ENCODE assay signal across 13 cellular contexts in the genomic region with DNA sequence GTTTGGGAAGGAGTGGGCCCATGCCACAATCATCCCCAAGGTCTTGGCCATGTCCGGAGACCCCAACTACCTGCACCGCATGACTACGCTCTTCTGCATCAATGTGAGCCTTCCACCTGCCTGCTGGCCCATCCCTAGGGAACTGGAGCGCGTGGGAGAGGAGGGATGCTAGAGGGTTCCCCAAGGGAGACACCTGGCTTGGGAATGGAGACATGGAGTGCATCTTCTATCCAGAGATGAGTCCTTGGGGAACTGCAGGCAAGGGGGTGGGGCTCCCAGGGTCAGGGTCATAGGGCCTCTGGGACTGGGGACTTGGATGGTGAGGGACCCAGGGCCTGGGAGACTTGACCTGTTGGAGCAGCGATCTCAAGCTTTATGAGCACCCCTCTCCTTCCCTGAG. TPM values are rescaled to one million over a fixed set of nuclear protein-coding genes. Genes with fewer than 3 reads are reported as not detected.
DNase-seq lines count a peak whose midpoint lies in the region; ATAC-seq and TF ChIP-seq lines count a peak whose summit lies in the region.
"Had no signal": no experiment of that assay in that cellular context is flagged by ENCODE, and none has a peak within 500 bp of the region (broad histone marks: within the 10 kb centered on the region; RNA-seq: fewer than 3 reads in every experiment).

No MANE protein-coding gene starts in this region.

- H3K4me1 Mint-ChIP-seq in activated CD4-positive, alpha-beta memory T cell treated with anti-CD3 and anti-CD28 coated beads for 36 hours (ENCODE audit: low read depth) = peaks cover 7% of the 10 kb centered on the region
- no peaks in the 10 kb centered on the region for H3K4me1 Mint-ChIP-seq in activated CD4-positive, alpha-beta memory T cell treated with anti-CD3 and anti-CD28 coated beads, Interleukin-2, amount 10 ng/mL, durations not matched to agents 7 days and 5 days
- H3K4me1 Mint-ChIP-seq in endothelial cell (ENCODE audit: unreplicated experiment) = no peaks in the 10 kb centered on the region
- H3K4me1 Mint-ChIP-seq in stimulated activated effector memory CD8-positive, alpha-beta T cell treated with anti-CD3 and anti-CD28 coated beads, Interleukin-12 subunit alpha, Interleukin-12 subunit beta, amount 100 ng/mL, for 72 hours = peaks cover 12% of the 10 kb centered on the region

- CTCF ChIA-PET in activated CD4-positive, alpha-beta memory T cell treated with anti-CD3 and anti-CD28 coated beads for 36 hours (lab: Charles Lee) = no interaction called here
- CTCF ChIA-PET in activated CD4-positive, alpha-beta memory T cell treated with anti-CD3 and anti-CD28 coated beads, Interleukin-2, amount 10 ng/mL, durations not matched to agents 7 days and 5 days (lab: Charles Lee) = interaction anchor here (0.6 kb wide), 1 partner anchor 811 kb away, joined by 5 read pairs; no protein-coding TSS in a partner anchor

- POLR2A ChIA-PET in activated CD4-positive, alpha-beta memory T cell treated with anti-CD3 and anti-CD28 coated beads for 36 hours (lab: Charles Lee) = no interaction called here
- POLR2A ChIA-PET in activated CD4-positive, alpha-beta memory T cell treated with anti-CD3 and anti-CD28 coated beads, Interleukin-2, amount 10 ng/mL, durations not matched to agents 7 days and 5 days (lab: Charles Lee) = no interaction called here

- peaks cover 62% of the 10 kb centered on the region for H3K36me3 ChIP-seq in H7 (replicated peaks; ENCODE audit: control insufficient read depth, insufficient read depth, low read length)

- H3K36me3 Mint-ChIP-seq in activated CD4-positive, alpha-beta memory T cell treated with anti-CD3 and anti-CD28 coated beads for 36 hours = peaks cover 69% of the 10 kb centered on the region
- H3K36me3 Mint-ChIP-seq in activated CD4-positive, alpha-beta memory T cell treated with anti-CD3 and anti-CD28 coated beads, Interleukin-2, amount 10 ng/mL, durations not matched to agents 7 days and 5 days (ENCODE audit: low read depth) = peaks cover 91% of the 10 kb centered on the region
- H3K36me3 Mint-ChIP-seq in endothelial cell (ENCODE audit: low read depth, unreplicated experiment) = peaks cover 73% of the 10 kb centered on the region
- peaks cover 100% of the 10 kb centered on the region for H3K36me3 Mint-ChIP-seq in stimulated activated effector memory CD8-positive, alpha-beta T cell treated with anti-CD3 and anti-CD28 coated beads, Interleukin-12 subunit alpha, Interleukin-12 subunit beta, amount 100 ng/mL, for 72 hours

- no peaks in the 10 kb centered on the region for H3K27me3 ChIP-seq in H7 (ENCODE audit: control insufficient read depth, insufficient read depth, low read length)
- H3K27me3 ChIP-seq: BLaER1 treated with 17β-estradiol and CSF1 and Interleukin-3, amounts not matched to agents 10 nM and 100 nM had no signal

- peak overlapping the region; percentile 3 for H3K27ac Mint-ChIP-seq in activated CD4-positive, alpha-beta memory T cell treated with anti-CD3 and anti-CD28 coated beads for 36 hours
- H3K27ac Mint-ChIP-seq in activated CD4-positive, alpha-beta memory T cell treated with anti-CD3 and anti-CD28 coated beads, Interleukin-2, amount 10 ng/mL, durations not matched to agents 7 days and 5 days = no peak overlapping the region
- no peak overlapping the region for H3K27ac Mint-ChIP-seq in endothelial cell (ENCODE audit: unreplicated experiment)
- peak overlapping the region; percentile 63 for H3K27ac Mint-ChIP-seq in stimulated activated effector memory CD8-positive, alpha-beta T cell treated with anti-CD3 and anti-CD28 coated beads, Interleukin-12 subunit alpha, Interleukin-12 subunit beta, amount 100 ng/mL, for 72 hours

- no peak for ATAC-seq in stimulated activated effector memory CD8-positive, alpha-beta T cell treated with anti-CD3 and anti-CD28 coated beads, Interleukin-12 subunit alpha, Interleukin-12 subunit beta, amount 100 ng/mL, for 72 hours
- ATAC-seq in left ventricle myocardium superior = no peak
- ATAC-seq in HG03469 (IDR thresholded peaks at IDR 0.05; ENCODE audit: unreplicated experiment) = no peak

- H3K9me3 Mint-ChIP-seq in activated CD4-positive, alpha-beta memory T cell treated with anti-CD3 and anti-CD28 coated beads for 36 hours = no peaks in the 10 kb centered on the region
- H3K9me3 Mint-ChIP-seq in activated CD4-positive, alpha-beta memory T cell treated with anti-CD3 and anti-CD28 coated beads, Interleukin-2, amount 10 ng/mL, durations not matched to agents 7 days and 5 days = peaks cover 2% of the 10 kb centered on the region
- no peaks in the 10 kb centered on the region for H3K9me3 Mint-ChIP-seq in endothelial cell (ENCODE audit: unreplicated experiment)
- no peaks in the 10 kb centered on the region for H3K9me3 Mint-ChIP-seq in stimulated activated effector memory CD8-positive, alpha-beta T cell treated with anti-CD3 and anti-CD28 coated beads, Interleukin-12 subunit alpha, Interleukin-12 subunit beta, amount 100 ng/mL, for 72 hours
- H3K9me3 Mint-ChIP-seq: CD4-positive, CD25-positive, alpha-beta regulatory T cell had no signal

- DNase-seq in activated CD4-positive, alpha-beta memory T cell treated with anti-CD3 and anti-CD28 coated beads for 36 hours = no peak
- no peak for DNase-seq in activated CD4-positive, alpha-beta memory T cell treated with anti-CD3 and anti-CD28 coated beads, Interleukin-2, amount 10 ng/mL, durations not matched to agents 7 days and 5 days
- peak; percentile 12 for DNase-seq in H7
- no peak for DNase-seq in endothelial cell (ENCODE audit: low spot score)
- DNase-seq in stimulated activated effector memory CD8-positive, alpha-beta T cell treated with anti-CD3 and anti-CD28 coated beads, Interleukin-12 subunit alpha, Interleukin-12 subunit beta, amount 100 ng/mL, for 72 hours (ENCODE audit: low spot score in 2 of 2) = no peak
- no peak for DNase-seq in left ventricle myocardium superior
- no peak for DNase-seq in HT-29 (ENCODE audit: low spot score)
- DNase-seq: 8988T; CD4-positive, CD25-positive, alpha-beta regulatory T cell; DMS53; GF-D8 had no signal

- no peaks in the 10 kb centered on the region for H3K27me3 Mint-ChIP-seq in activated CD4-positive, alpha-beta memory T cell treated with anti-CD3 and anti-CD28 coated beads for 36 hours
- no peaks in the 10 kb centered on the region for H3K27me3 Mint-ChIP-seq in activated CD4-positive, alpha-beta memory T cell treated with anti-CD3 and anti-CD28 coated beads, Interleukin-2, amount 10 ng/mL, durations not matched to agents 7 days and 5 days
- H3K27me3 Mint-ChIP-seq in endothelial cell (ENCODE audit: unreplicated experiment) = peaks cover 11% of the 10 kb centered on the region
- H3K27me3 Mint-ChIP-seq: CD4-positive, CD25-positive, alpha-beta regulatory T cell had no signal

- intact Hi-C loops in activated CD4-positive, alpha-beta memory T cell treated with anti-CD3 and anti-CD28 coated beads for 36 hours (cut with micrococcal nuclease) = no loop called here
- intact Hi-C loops in left ventricle myocardium superior (cut with micrococcal nuclease) = no loop called here

- no peak for TF ChIP-seq CTCF in endothelial cell (IDR thresholded peaks at IDR 0.05; ENCODE audit: unreplicated experiment)

- no peak overlapping the region for H3K4me3 ChIP-seq in H7 (ENCODE audit: insufficient read depth, low read depth, low read length)
- H3K4me3 ChIP-seq: BLaER1 treated with 17β-estradiol and CSF1 and Interleukin-3, amounts not matched to agents 10 nM and 100 nM had no signal

- H3K4me3 Mint-ChIP-seq in activated CD4-positive, alpha-beta memory T cell treated with anti-CD3 and anti-CD28 coated beads for 36 hours = no peak overlapping the region
- no peak overlapping the region for H3K4me3 Mint-ChIP-seq in activated CD4-positive, alpha-beta memory T cell treated with anti-CD3 and anti-CD28 coated beads, Interleukin-2, amount 10 ng/mL, durations not matched to agents 7 days and 5 days
- H3K4me3 Mint-ChIP-seq in endothelial cell (ENCODE audit: unreplicated experiment) = peak overlapping the region; percentile 54
- no peak overlapping the region for H3K4me3 Mint-ChIP-seq in stimulated activated effector memory CD8-positive, alpha-beta T cell treated with anti-CD3 and anti-CD28 coated beads, Interleukin-12 subunit alpha, Interleukin-12 subunit beta, amount 100 ng/mL, for 72 hours
- H3K4me3 Mint-ChIP-seq: CD4-positive, CD25-positive, alpha-beta regulatory T cell had no signal

RNA-seq across cellular contexts. Expression of a gene that starts 31.2 kb away (rescaled TPM):
- 100 to 1,000 TPM; 224 to 229 TPM for total RNA-seq in activated CD4-positive, alpha-beta memory T cell treated with anti-CD3 and anti-CD28 coated beads for 36 hours
- 100 to 1,000 TPM; 203 to 209 TPM for total RNA-seq in activated CD4-positive, alpha-beta memory T cell treated with anti-CD3 and anti-CD28 coated beads, Interleukin-2, amount 10 ng/mL, durations not matched to agents 7 days and 5 days
- 439 and 477 TPM in 2 replicates for total RNA-seq in H7 (2014; rRNA removed; shearing (Covaris generic))
- 302 TPM for total RNA-seq in endothelial cell (ENCODE audit: unreplicated experiment)
- total RNA-seq in left ventricle myocardium superior = 372 TPM
- total RNA-seq in HT-29 (2014; rRNA removed; shearing (Covaris generic)) = 430 and 450 TPM in 2 replicates

RNA-seq across cellular contexts. Expression of a gene that starts 48.4 kb away (rescaled TPM):
- total RNA-seq in activated CD4-positive, alpha-beta memory T cell treated with anti-CD3 and anti-CD28 coated beads for 36 hours = 10 to 100 TPM; 21.6 to 23.2 TPM
- 10 to 100 TPM; 23.3 to 24.1 TPM for total RNA-seq in activated CD4-positive, alpha-beta memory T cell treated with anti-CD3 and anti-CD28 coated beads, Interleukin-2, amount 10 ng/mL, durations not matched to agents 7 days and 5 days
- 17.0 and 33.1 TPM in 2 replicates for total RNA-seq in H7 (2014; rRNA removed; shearing (Covaris generic))
- total RNA-seq in endothelial cell (ENCODE audit: unreplicated experiment) = 16.4 TPM
- 10.6 TPM for total RNA-seq in left ventricle myocardium superior
- 6.1 and 9.2 TPM in 2 replicates for total RNA-seq in HT-29 (2014; rRNA removed; shearing (Covaris generic))

RNA-seq across cellular contexts. Expression of a gene that starts 49.6 kb away (rescaled TPM):
- total RNA-seq in activated CD4-positive, alpha-beta memory T cell treated with anti-CD3 and anti-CD28 coated beads for 36 hours = 10 to 100 TPM in 1 of 2 experiments, 1 to 10 TPM in 1; 8.2 to 12.8 TPM
- total RNA-seq in activated CD4-positive, alpha-beta memory T cell treated with anti-CD3 and anti-CD28 coated beads, Interleukin-2, amount 10 ng/mL, durations not matched to agents 7 days and 5 days = 10 to 100 TPM; 17.3 to 18.0 TPM
- total RNA-seq in H7 (2014; rRNA removed; shearing (Covaris generic)) = 4.7 and 7.5 TPM in 2 replicates
- total RNA-seq in endothelial cell (ENCODE audit: unreplicated experiment) (15.4 TPM), left ventricle myocardium superior (6.6 TPM)
- 0.10 and 1.6 TPM in 2 replicates for total RNA-seq in HT-29 (2014; rRNA removed; shearing (Covaris generic))

Comparison
In these comparisons a context has a peak if more than half of its experiments do, and no peak if none do; other contexts are left out.
1. H3K27ac Mint-ChIP-seq: peak in activated CD4-positive, alpha-beta memory T cell treated with anti-CD3 and anti-CD28 coated beads for 36 hours (single experiment) and stimulated activated effector memory CD8-positive, alpha-beta T cell treated with anti-CD3 and anti-CD28 coated beads, Interleukin-12 subunit alpha, Interleukin-12 subunit beta, amount 100 ng/mL, for 72 hours (single experiment); none in activated CD4-positive, alpha-beta memory T cell treated with anti-CD3 and anti-CD28 coated beads, Interleukin-2, amount 10 ng/mL, durations not matched to agents 7 days and 5 days (single experiment) and endothelial cell (single experiment).